In the genomic region with DNA sequence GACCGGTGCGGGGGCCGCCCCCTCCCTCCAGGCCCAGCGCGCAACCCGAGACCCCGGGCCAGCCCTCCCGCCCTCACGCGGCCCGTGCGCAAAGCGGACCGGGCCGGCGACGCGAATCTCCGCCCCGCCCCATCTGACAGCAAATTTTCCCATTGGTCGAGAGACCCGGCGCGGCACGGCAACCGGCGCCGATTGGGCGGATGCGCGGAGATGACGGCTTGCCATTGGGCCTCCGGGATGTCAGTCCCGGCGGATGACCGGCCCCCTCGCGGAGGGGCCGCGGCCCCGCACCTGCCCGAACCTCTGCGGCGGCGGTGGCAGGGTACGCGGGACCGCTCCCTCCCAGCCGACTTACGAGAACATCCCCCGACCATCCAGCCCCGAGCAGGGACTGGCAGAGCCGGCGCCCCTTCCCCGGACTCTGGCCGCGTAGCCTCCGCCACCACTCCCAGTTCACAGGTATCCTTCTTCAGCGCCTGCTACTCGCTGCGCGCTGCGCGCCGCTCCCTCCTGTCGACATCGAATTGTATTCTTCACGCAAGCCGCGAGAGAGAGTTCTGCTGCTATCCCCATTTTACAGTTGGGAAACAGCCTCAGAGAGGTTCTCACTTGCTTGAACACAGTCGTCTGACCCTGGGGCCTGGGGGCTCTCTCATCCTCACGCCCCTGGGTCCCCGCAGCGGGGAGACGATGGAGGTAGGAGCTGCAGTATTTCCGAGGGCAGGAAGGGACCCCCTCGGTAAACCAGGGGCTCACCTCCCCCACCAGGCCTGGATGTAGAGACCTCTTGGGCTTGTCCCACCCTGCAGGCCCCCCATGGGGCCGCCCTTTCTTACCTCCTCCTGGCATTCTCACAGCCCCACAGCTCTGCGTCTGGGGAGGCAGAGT, we compare ENCODE assay signal across 8 cellular contexts. TPM values are rescaled to one million over a fixed set of nuclear protein-coding genes. Genes with fewer than 3 reads are reported as not detected.
DNase-seq lines count a peak whose midpoint lies in the region; ATAC-seq and TF ChIP-seq lines count a peak whose summit lies in the region.

A gene with protein sequence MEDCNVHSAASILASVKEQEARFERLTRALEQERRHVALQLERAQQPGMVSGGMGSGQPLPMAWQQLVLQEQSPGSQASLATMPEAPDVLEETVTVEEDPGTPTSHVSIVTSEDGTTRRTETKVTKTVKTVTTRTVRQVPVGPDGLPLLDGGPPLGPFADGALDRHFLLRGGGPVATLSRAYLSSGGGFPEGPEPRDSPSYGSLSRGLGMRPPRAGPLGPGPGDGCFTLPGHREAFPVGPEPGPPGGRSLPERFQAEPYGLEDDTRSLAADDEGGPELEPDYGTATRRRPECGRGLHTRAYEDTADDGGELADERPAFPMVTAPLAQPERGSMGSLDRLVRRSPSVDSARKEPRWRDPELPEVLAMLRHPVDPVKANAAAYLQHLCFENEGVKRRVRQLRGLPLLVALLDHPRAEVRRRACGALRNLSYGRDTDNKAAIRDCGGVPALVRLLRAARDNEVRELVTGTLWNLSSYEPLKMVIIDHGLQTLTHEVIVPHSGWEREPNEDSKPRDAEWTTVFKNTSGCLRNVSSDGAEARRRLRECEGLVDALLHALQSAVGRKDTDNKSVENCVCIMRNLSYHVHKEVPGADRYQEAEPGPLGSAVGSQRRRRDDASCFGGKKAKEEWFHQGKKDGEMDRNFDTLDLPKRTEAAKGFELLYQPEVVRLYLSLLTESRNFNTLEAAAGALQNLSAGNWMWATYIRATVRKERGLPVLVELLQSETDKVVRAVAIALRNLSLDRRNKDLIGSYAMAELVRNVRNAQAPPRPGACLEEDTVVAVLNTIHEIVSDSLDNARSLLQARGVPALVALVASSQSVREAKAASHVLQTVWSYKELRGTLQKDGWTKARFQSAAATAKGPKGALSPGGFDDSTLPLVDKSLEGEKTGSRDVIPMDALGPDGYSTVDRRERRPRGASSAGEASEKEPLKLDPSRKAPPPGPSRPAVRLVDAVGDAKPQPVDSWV (minus strand): TSS at position 90 of the 888 bp plus-strand sequence. CDS start 26,029 bp downstream, outside the sequence.

- in situ Hi-C loops in mammary epithelial cell (cut with MboI; ENCODE audit: low sequenced_read_pairs in 2 of 2) = no loop called here

- 6% methylated on average over 16 of the region's 79 CpGs for WGBS in mammary epithelial cell (ENCODE audit: low coverage, missing lambda C conversion rate)

- peak within 1 kb of the TSS; percentile 85 for H2AFZ ChIP-seq in mammary epithelial cell (ENCODE audit: low read depth, low read length)

- peak; percentile 80 for DNase-seq in NCI-H2171 treated with DMSO at 0.1 percent for 48 hours (lab: John Stamatoyannopoulos, UW)
- peak; percentile 86 for DNase-seq in mammary epithelial cell

- ATAC-seq in HG02884 (IDR thresholded peaks at IDR 0.05; ENCODE audit: unreplicated experiment) (peak; percentile 62), HG03097 (IDR thresholded peaks at IDR 0.05; ENCODE audit: low FRiP score, unreplicated experiment) (no peak)

- H3K4me1 ChIP-seq in mammary epithelial cell (ENCODE audit: insufficient read depth, low read length) (peaks cover 29% of the 10 kb centered on the region), iPS-20b (ENCODE audit: insufficient read depth, low read length) (peaks cover 3% of the 10 kb centered on the region)

- H3K9ac ChIP-seq in mammary epithelial cell (ENCODE audit: insufficient read depth, low read length) = no peak within 1 kb of the TSS
- peak within 1 kb of the TSS; percentile 21; the same call in 1 of the 2 replicates for H3K9ac ChIP-seq in iPS-20b (ENCODE audit: low read depth, low read length)

- dilution Hi-C loops in mammary epithelial cell (cut with HindIII; ENCODE audit: low sequenced_read_pairs) = no loop called here

- H4K20me1 ChIP-seq in mammary epithelial cell (ENCODE audit: insufficient read depth, low read length) = no peaks in the 10 kb centered on the region

- H3K4me3 ChIP-seq in WI38 (ENCODE audit: low read depth, low read length) (peak within 1 kb of the TSS; percentile 60), mammary epithelial cell (replicated peaks in 1 of 3; ENCODE audit: insufficient read depth in 1 of 3, low read depth in 2 of 3, low read length in 3 of 3) (peak within 1 kb of the TSS; percentile 51 to 71 (median 62)), iPS-20b (ENCODE audit: low read length) (peak within 1 kb of the TSS; percentile 77), skin epidermis (peak within 1 kb of the TSS; percentile 45 to 79 (median 60))

- no peak within 1 kb of the TSS for H3K27ac ChIP-seq in mammary epithelial cell (ENCODE audit: insufficient read depth, low read depth, low read length)
- no peak within 1 kb of the TSS for H3K27ac ChIP-seq in iPS-20b (ENCODE audit: low read length)
- H3K27ac ChIP-seq in skin epidermis = peak within 1 kb of the TSS in 4 of 21 experiments; percentile 13 to 72 (median 50)

- no TSS peak for BruUV-seq in mammary epithelial cell (replicated peaks; lab: Mats Ljungman, UMichigan)

- H3K36me3 ChIP-seq in mammary epithelial cell (ENCODE audit: insufficient read depth, low read length) (no peaks in the 10 kb centered on the region), iPS-20b (ENCODE audit: insufficient read depth, low read depth, low read length) (no peaks in the 10 kb centered on the region)

- H3K27me3 ChIP-seq in mammary epithelial cell (ENCODE audit: insufficient read depth, low read length) (no peaks in the 10 kb centered on the region), iPS-20b (ENCODE audit: insufficient read depth, low read length) (peaks cover 59% of the 10 kb centered on the region)

- CTCF ChIA-PET in mammary epithelial cell (lab: Charles Lee; ENCODE audit: low non-redundant PET) = no interaction called here

- peak within 1 kb of the TSS; percentile 82 for H3K4me2 ChIP-seq in mammary epithelial cell (ENCODE audit: insufficient read depth, low read depth, low read length)

- peak; percentile 20; the same call in 1 of the 2 replicates for TF ChIP-seq CTCF in GM12874 (IDR thresholded peaks at IDR 0.05; ENCODE audit: insufficient read depth, low read depth, low read length)
- no peak for TF ChIP-seq CTCF in WI38 (IDR thresholded peaks at IDR 0.05; ENCODE audit: low read depth, low read length)
- TF ChIP-seq CTCF in mammary epithelial cell (conservative IDR thresholded peaks at IDR 0.05 in 1 of 2, IDR thresholded peaks at IDR 0.05 in 1 of 2; ENCODE audit: extremely low read depth in 1 of 2, insufficient read depth in 1 of 2, low read depth in 1 of 2, low read length in 2 of 2) = peak in 1 of 2 donors; percentile 25

- peaks cover 10% of the 10 kb centered on the region for H3K79me2 ChIP-seq in mammary epithelial cell (ENCODE audit: insufficient read depth, low read length)

- intact Hi-C loops in mammary epithelial cell (cut with micrococcal nuclease) = no loop called here

- H3K9me3 ChIP-seq in mammary epithelial cell (replicated peaks; ENCODE audit: insufficient read depth, low read length) = no peaks in the 10 kb centered on the region
- no peaks in the 10 kb centered on the region for H3K9me3 ChIP-seq in iPS-20b (ENCODE audit: insufficient read depth, low read depth, low read length)

RNA-seq across cellular contexts. Expression of the gene that starts here (rescaled TPM):
- total RNA-seq in mammary epithelial cell = 10 to 100 TPM; 16.4 to 34.3 TPM
- polyA plus RNA-seq in mammary epithelial cell = 6.0 TPM
- polyA minus RNA-seq in mammary epithelial cell = 2.3 TPM
